8 cellular contexts compared by ENCODE assay signal in genomic region chr1:52055854-52056109, GRCh38. TPM values are rescaled to one million over a fixed set of nuclear protein-coding genes. Genes with fewer than 3 reads are reported as not detected.
DNase-seq lines count a peak whose midpoint lies in the region; ATAC-seq and TF ChIP-seq lines count a peak whose summit lies in the region.

No MANE protein-coding gene starts in this region.

- peaks cover 60% of the 10 kb centered on the region for H3K4me1 Mint-ChIP-seq in brain

- H4K8ac ChIP-seq in mesendoderm (ENCODE audit: low read depth, low read length) = no peak overlapping the region

- POLR2A ChIA-PET in GM10248 (lab: Yijun Ruan, JAX) = interaction anchor here (1.1 kb wide), 1 partner anchor 17 kb away, joined by 3 read pairs; no protein-coding TSS in a partner anchor

- H3K27me3 Mint-ChIP-seq in brain = peaks cover 21% of the 10 kb centered on the region

- H3K56ac ChIP-seq in mesendoderm (ENCODE audit: low read length) = peak overlapping the region; percentile 94

- H3K23ac ChIP-seq in mesendoderm (ENCODE audit: low read length) = peak overlapping the region; percentile 55

- H3K36me3 ChIP-seq in cardiac muscle cell (peaks cover 7% of the 10 kb centered on the region), mesendoderm (ENCODE audit: control insufficient read depth, insufficient read depth, low read length) (no peaks in the 10 kb centered on the region), urinary bladder (ENCODE audit: insufficient read depth) (peaks cover 3% of the 10 kb centered on the region)

- H3K4me3 ChIP-seq in cardiac muscle cell (peak overlapping the region; percentile 82), mesendoderm (ENCODE audit: low read length) (peak overlapping the region; percentile 89), urinary bladder (ENCODE audit: low read depth, low read length) (peak overlapping the region; percentile 96)

- H3K79me2 ChIP-seq in mesendoderm (ENCODE audit: control insufficient read depth, insufficient read depth, low read length) = peaks cover 47% of the 10 kb centered on the region

- ATAC-seq in Right ventricle myocardium inferior = no peak
- no peak for ATAC-seq in HG02798 (IDR thresholded peaks at IDR 0.05; ENCODE audit: poor library complexity, unreplicated experiment)

- peak overlapping the region; percentile 14 for H2BK5ac ChIP-seq in mesendoderm (ENCODE audit: low read length)

- peak overlapping the region; percentile 87 for H3K9ac ChIP-seq in mesendoderm (ENCODE audit: low read length)

- peak overlapping the region; percentile 96 to 99 (median 98) for H3K27ac Mint-ChIP-seq in brain

- no peak overlapping the region for H2AK5ac ChIP-seq in mesendoderm (ENCODE audit: low read length)

- H3K4me3 Mint-ChIP-seq in brain = peak overlapping the region; percentile 96 to 100 (median 99)

- no peaks in the 10 kb centered on the region for H3K9me3 ChIP-seq in cardiac muscle cell (ENCODE audit: low read depth)

- CTCF ChIA-PET in GM10248 (lab: Yijun Ruan, JAX) = interaction anchor here (2.3 kb wide), 2 partner anchors 14 to 26 kb away, joined by 6 to 8 read pairs; no protein-coding TSS in a partner anchor

- H3K27ac ChIP-seq in cardiac muscle cell (peak overlapping the region; percentile 57), mesendoderm (ENCODE audit: low read depth, low read length) (peak overlapping the region; percentile 87), urinary bladder (ENCODE audit: low read depth) (no peak overlapping the region)

- no CpG with 5 or more reads among the region's 6 CpGs for WGBS in mesendoderm (ENCODE audit: extremely low coverage, insufficient coverage, low lambda C conversion rate)
- WGBS in urinary bladder = under 1% methylated on average over 6 of the region's 6 CpGs

- H3K4me1 ChIP-seq in cardiac muscle cell (ENCODE audit: low read depth) = peaks cover 7% of the 10 kb centered on the region
- peaks cover 5% of the 10 kb centered on the region for H3K4me1 ChIP-seq in mesendoderm (ENCODE audit: control insufficient read depth, low read depth, low read length)
- H3K4me1 ChIP-seq in urinary bladder (ENCODE audit: insufficient read depth) = no peaks in the 10 kb centered on the region

- peaks cover 14% of the 10 kb centered on the region for H3K79me1 ChIP-seq in mesendoderm (ENCODE audit: low read length)

- H3K4ac ChIP-seq in mesendoderm (ENCODE audit: low read depth, low read length) = no peak overlapping the region

- no peak for TF ChIP-seq CTCF in cardiac muscle cell (IDR thresholded peaks at IDR 0.05; ENCODE audit: low read depth, low read length)
- no peak for TF ChIP-seq CTCF in brain (conservative IDR thresholded peaks at IDR 0.05)
- TF ChIP-seq CTCF in GM10248 (IDR thresholded peaks at IDR 0.05; ENCODE audit: control extremely low read depth, extremely low read depth, low read depth, missing control alignments) = no peak

- H4K5ac ChIP-seq in mesendoderm (ENCODE audit: low read length) = no peak overlapping the region

- DNase-seq in cardiac muscle cell (ENCODE audit: low read depth in 1 of 2, low spot score in 1 of 2) (no peak), Right ventricle myocardium inferior (ENCODE audit: missing footprints) (no peak), mesendoderm (no peak), GM10248 (ENCODE audit: extremely low spot score) (no peak), retina (no peak)

- peaks cover 0 to 2% (median 0%) of the 10 kb centered on the region in 5 experiments for H3K9me3 Mint-ChIP-seq in brain

- H3K27me3 ChIP-seq in cardiac muscle cell (no peaks in the 10 kb centered on the region), mesendoderm (ENCODE audit: insufficient read depth, low read length, poor library complexity) (no peaks in the 10 kb centered on the region)

- peak overlapping the region; percentile 77 for H3K18ac ChIP-seq in mesendoderm (ENCODE audit: low read length)

- no peak overlapping the region for H2BK120ac ChIP-seq in mesendoderm (ENCODE audit: low read depth, low read length)

- peaks cover 35% of the 10 kb centered on the region for H3K36me3 Mint-ChIP-seq in brain

- intact Hi-C loops in Right ventricle myocardium inferior (cut with DNase I) = loop anchor here (2.0 to 10.0 kb wide), 3 partner anchors 23 to 1169 kb away; partner anchors contain the start of genes CZIB, KTI12 and NRDC

- peak overlapping the region; percentile 92 for H3K4me2 ChIP-seq in mesendoderm (ENCODE audit: low read length)

- H2BK15ac ChIP-seq in mesendoderm (replicated peaks; ENCODE audit: low read depth) = no peak overlapping the region

RNA-seq across cellular contexts. Expression of gene BTF3L4, which starts 0.3 kb away (rescaled TPM):
- total RNA-seq in cardiac muscle cell = 51.1 and 66.0 TPM in 2 replicates
- polyA plus RNA-seq in cardiac muscle cell = 108 and 137 TPM in 2 replicates
- 25.5 TPM for total RNA-seq in Right ventricle myocardium inferior
- 81.3 TPM for polyA plus RNA-seq in brain (ENCODE audit: insufficient read depth, low read depth, low replicate concordance)
- 101 TPM for polyA plus RNA-seq in mesendoderm (2013, experiment 1 of 2)
- polyA plus RNA-seq in mesendoderm (2013, experiment 2 of 2) = 101 TPM
- total RNA-seq in urinary bladder = 68.6 TPM
- 42.4 TPM for polyA plus RNA-seq in urinary bladder

RNA-seq across cellular contexts. Expression of gene TXNDC12, which starts 0.8 kb away (rescaled TPM):
- total RNA-seq in cardiac muscle cell (48.8 and 51.9 TPM in 2 replicates), Right ventricle myocardium inferior (21.2 TPM), urinary bladder (20.5 TPM)
- polyA plus RNA-seq in cardiac muscle cell (58.0 and 62.4 TPM in 2 replicates), brain (ENCODE audit: insufficient read depth, low read depth, low replicate concordance) (57.8 TPM), urinary bladder (24.9 TPM)
- polyA plus RNA-seq in mesendoderm (2013, experiment 1 of 2) = 152 TPM
- polyA plus RNA-seq in mesendoderm (2013, experiment 2 of 2) = 149 TPM

RNA-seq across cellular contexts. Expression of gene KTI12, which starts 22.2 kb away (rescaled TPM):
- total RNA-seq in cardiac muscle cell = 6.2 and 11.9 TPM in 2 replicates
- polyA plus RNA-seq in cardiac muscle cell = 6.6 and 11.0 TPM in 2 replicates
- total RNA-seq in Right ventricle myocardium inferior = 3.1 TPM
- 6.3 TPM for polyA plus RNA-seq in brain (ENCODE audit: insufficient read depth, low read depth, low replicate concordance)
- polyA plus RNA-seq in mesendoderm (2013, experiment 1 of 2) = 9.4 TPM
- polyA plus RNA-seq in mesendoderm (2013, experiment 2 of 2) = 9.2 TPM
- 4.9 TPM for total RNA-seq in urinary bladder
- 11.1 TPM for polyA plus RNA-seq in urinary bladder
